ENCODE assay signal across 8 cellular contexts in genomic region chr11:110295487-110296225, GRCh38.
A peak's percentile ranks its signal among the peaks of the same experiment; 100 is the strongest.
DNase-seq lines count a peak whose midpoint lies in the region; ATAC-seq lines count a peak whose summit lies in the region.

No MANE protein-coding gene starts in this region.

- ATAC-seq in HG02852 (IDR thresholded peaks at IDR 0.05; ENCODE audit: unreplicated experiment) (peak; percentile 65), memory B cell (ENCODE audit: low read depth) (peak; percentile 76)
- ATAC-seq in effector memory CD8-positive, alpha-beta T cell (replicated peaks), result peak; percentile 71

- H3K9me3 Mint-ChIP-seq in effector memory CD8-positive, alpha-beta T cell, result no peaks in the 10 kb centered on the region
- H3K9me3 Mint-ChIP-seq in memory B cell, result peaks cover 2% of the 10 kb centered on the region

- H3K27me3 Mint-ChIP-seq in effector memory CD8-positive, alpha-beta T cell, result no peaks in the 10 kb centered on the region
- no peaks in the 10 kb centered on the region for H3K27me3 Mint-ChIP-seq in memory B cell

- DNase-seq in NCI-H2081 (lab: John Stamatoyannopoulos, UW) (peak; percentile 43 to 71), NCI-H2081 treated with DMSO at 0.1 percent for 48 hours (lab: John Stamatoyannopoulos, UW) (no peak), NCI-H2107 (lab: John Stamatoyannopoulos, UW) (peak; percentile 22), memory B cell (ENCODE audit: low spot score in 2 of 2) (peak; percentile 48 to 58)
- DNase-seq in activated CD4-positive, alpha-beta T cell treated with anti-CD3 and anti-CD28 coated beads, Interleukin-2, amount 50 U/mL, for 24 hours (ENCODE audit: low read depth in 1 of 2, low spot score in 1 of 2), result peak; percentile 21 to 24
- DNase-seq in effector memory CD8-positive, alpha-beta T cell, result peak; percentile 44 to 50 (median 48)
- peak; percentile 11 to 16 for DNase-seq in stimulated activated CD8-positive, alpha-beta memory T cell treated with anti-CD3 and anti-CD28 coated beads, Interleukin-2, amount 100 ng/mL, for 1 hour (ENCODE audit: low read depth in 2 of 2)

- H3K27ac Mint-ChIP-seq in effector memory CD8-positive, alpha-beta T cell, result peak overlapping the region; percentile 49 to 74
- peak overlapping the region; percentile 67 for H3K27ac Mint-ChIP-seq in memory B cell

- peaks cover 19 to 30% of the 10 kb centered on the region in 2 donors for H3K4me1 Mint-ChIP-seq in effector memory CD8-positive, alpha-beta T cell (ENCODE audit: low read depth in 2 of 2)
- peaks cover 9% of the 10 kb centered on the region for H3K4me1 Mint-ChIP-seq in memory B cell

- peaks cover 12% of the 10 kb centered on the region for H3K36me3 Mint-ChIP-seq in effector memory CD8-positive, alpha-beta T cell (ENCODE audit: insufficient read depth)
- no peaks in the 10 kb centered on the region for H3K36me3 Mint-ChIP-seq in memory B cell

- peak overlapping the region; percentile 84 to 91 for H3K4me3 Mint-ChIP-seq in effector memory CD8-positive, alpha-beta T cell
- H3K4me3 Mint-ChIP-seq in memory B cell, result peak overlapping the region; percentile 80
